ENCODE assay signal across 23 cellular contexts in genomic region chr4:119260528-119260927, GRCh38.
"Had no signal": no experiment of that assay in that cellular context is flagged by ENCODE, and none has a peak within 500 bp of the region (broad histone marks: within the 10 kb centered on the region; RNA-seq: fewer than 3 reads in every experiment).

No MANE protein-coding gene starts in this region.

- H3K79me2 ChIP-seq: hepatocyte had no signal

- H3K4me1 ChIP-seq: colonic mucosa, esophagus squamous epithelium, gastrocnemius medialis, heart left ventricle, left lung, lower lobe of right lung had no signal

- H3K4me3 ChIP-seq: colonic mucosa, esophagus squamous epithelium, gastrocnemius medialis, heart left ventricle, hepatocyte, left lung, lower lobe of right lung had no signal

- DNase-seq: colonic mucosa; cortex of kidney; effector CD8-positive, alpha-beta T cell; effector memory CD8-positive, alpha-beta T cell; endodermal cell; erythroblast; esophagus squamous epithelium; foreskin fibroblast; foreskin melanocyte; gastrocnemius medialis; heart left ventricle; hypothalamus; left cardiac atrium; left lung; left ventricle myocardium superior; lower lobe of right lung; mesenchymal stem cell; midbrain; naive thymus-derived CD4-positive, alpha-beta T cell had no signal

- H3K27ac Mint-ChIP-seq: dendritic cell treated with granulocyte-macrophage colony-stimulating factor and Interleukin-4, amounts not matched to agents 40 ng/mL and 50 ng/mL, for 4 days; effector memory CD8-positive, alpha-beta T cell; endodermal cell; naive thymus-derived CD4-positive, alpha-beta T cell had no signal

- H2AFZ ChIP-seq: hepatocyte had no signal

- H3K9me3 ChIP-seq: colonic mucosa, esophagus squamous epithelium, gastrocnemius medialis, heart left ventricle, left lung, lower lobe of right lung had no signal

- H3K27me3 ChIP-seq: colonic mucosa, esophagus squamous epithelium, gastrocnemius medialis, heart left ventricle, hepatocyte, left lung had no signal

- H3K27me3 Mint-ChIP-seq: dendritic cell treated with granulocyte-macrophage colony-stimulating factor and Interleukin-4, amounts not matched to agents 40 ng/mL and 50 ng/mL, for 4 days; effector memory CD8-positive, alpha-beta T cell; naive thymus-derived CD4-positive, alpha-beta T cell had no signal

- ATAC-seq: effector memory CD8-positive, alpha-beta T cell; esophagus mucosa; gastrocnemius medialis; heart left ventricle; left cardiac atrium; left lung; left ventricle myocardium superior; lower lobe of right lung; naive thymus-derived CD4-positive, alpha-beta T cell had no signal

- H3K4me3 Mint-ChIP-seq: dendritic cell treated with granulocyte-macrophage colony-stimulating factor and Interleukin-4, amounts not matched to agents 40 ng/mL and 50 ng/mL, for 4 days; effector memory CD8-positive, alpha-beta T cell; endodermal cell; naive thymus-derived CD4-positive, alpha-beta T cell had no signal

- H3K9me3 Mint-ChIP-seq: dendritic cell treated with granulocyte-macrophage colony-stimulating factor and Interleukin-4, amounts not matched to agents 40 ng/mL and 50 ng/mL, for 4 days; effector memory CD8-positive, alpha-beta T cell; endodermal cell had no signal

- H3K4me2 ChIP-seq: hepatocyte had no signal

- H3K27ac ChIP-seq: colonic mucosa, epithelial cell of prostate, esophagus squamous epithelium, gastrocnemius medialis, heart left ventricle, hepatocyte, left lung, lower lobe of right lung had no signal
